Comparison of ENCODE assay signal across 9 cellular contexts in the genomic region with DNA sequence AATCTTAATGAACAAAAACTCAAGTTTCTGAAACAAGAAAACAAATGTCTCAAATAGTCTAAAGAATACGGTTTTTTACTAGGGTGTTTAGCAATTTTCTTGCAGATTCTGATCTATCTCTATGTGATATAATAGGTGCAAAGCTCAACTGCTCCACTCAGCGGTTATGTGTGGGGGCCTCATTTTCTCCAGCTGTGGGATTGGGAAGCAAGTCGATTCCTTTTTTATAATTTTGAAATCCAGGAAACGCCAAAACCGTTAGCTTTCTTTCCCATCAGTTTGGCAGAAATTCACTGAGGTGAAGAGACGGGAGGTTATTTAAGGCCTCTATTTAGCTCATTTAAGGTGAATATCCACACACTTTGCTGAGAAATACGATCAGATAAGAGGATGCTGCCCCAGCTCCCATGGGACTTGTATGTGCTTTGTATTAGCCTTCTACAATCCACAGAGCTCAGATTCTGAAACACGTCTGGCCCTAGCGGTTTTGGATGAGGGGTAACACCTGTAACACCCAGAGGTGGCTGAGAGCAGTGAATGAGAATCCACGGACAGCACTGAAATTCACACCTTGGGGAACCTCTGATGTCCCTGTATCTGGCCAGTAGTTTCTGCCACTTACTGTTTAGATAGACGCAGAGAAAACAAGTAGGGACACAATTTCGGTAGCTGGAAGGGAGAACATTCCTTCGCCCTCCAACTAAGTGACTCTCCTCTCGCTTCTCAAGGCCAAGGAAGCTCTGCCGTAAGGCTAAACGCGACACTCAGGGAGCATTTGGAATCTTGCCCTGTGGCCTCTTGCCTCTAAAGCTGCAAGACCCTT. TPM values are rescaled to one million over a fixed set of nuclear protein-coding genes. Genes with fewer than 3 reads are reported as not detected.
DNase-seq lines count a peak whose midpoint lies in the region; ATAC-seq and TF ChIP-seq lines count a peak whose summit lies in the region.
"Had no signal": no experiment of that assay in that cellular context is flagged by ENCODE, and none has a peak within 500 bp of the region (broad histone marks: within the 10 kb centered on the region; RNA-seq: fewer than 3 reads in every experiment).

No MANE protein-coding gene starts in this region.

- DNase-seq in GM04504 (ENCODE audit: low read depth) (peak; percentile 48), NCI-H82 (lab: John Stamatoyannopoulos, UW) (peak; percentile 84), esophagus squamous epithelium (lab: John Stamatoyannopoulos, UW) (no peak), skeletal muscle cell (ENCODE audit: low read depth) (peak; percentile 51), NCI-H128 (lab: John Stamatoyannopoulos, UW; ENCODE audit: unreplicated experiment) (no peak), NCI-H2196 treated with DMSO at 0.1 percent for 48 hours (lab: John Stamatoyannopoulos, UW; ENCODE audit: unreplicated experiment) (no peak)
- DNase-seq in stimulated activated naive CD4-positive, alpha-beta T cell treated with Interleukin-2 at 50 U/mL for 16 hours (lab: John Stamatoyannopoulos, UW): no peak

- no peaks in the 10 kb centered on the region for H3K27me3 ChIP-seq in esophagus squamous epithelium
- H3K27me3 ChIP-seq: tibial artery had no signal

- no peak for TF ChIP-seq POLR2A in esophagus squamous epithelium (IDR thresholded peaks at IDR 0.05)

- H3K4me3 ChIP-seq in esophagus squamous epithelium (no peak overlapping the region), skeletal muscle cell (ENCODE audit: low read depth, low read length) (no peak overlapping the region)
- H3K4me3 ChIP-seq: tibial artery had no signal

- H3K27ac ChIP-seq in esophagus squamous epithelium: peak overlapping the region in 3 of 4 donors; percentile 29 to 59 (median 35)
- H3K27ac ChIP-seq: tibial artery had no signal

- 49 to 58% methylated on average over 13 to 15 of the region's 17 CpGs for WGBS in esophagus squamous epithelium, 2 donors

- peaks cover 9 to 40% (median 12%) of the 10 kb centered on the region in 3 donors for H3K4me1 ChIP-seq in esophagus squamous epithelium

- ATAC-seq in GM21526 (IDR thresholded peaks at IDR 0.05; ENCODE audit: low FRiP score, unreplicated experiment): no peak

- intact Hi-C loops in esophagus squamous epithelium (cut with DNase I): no loop called here

- no peaks in the 10 kb centered on the region for H3K9me3 ChIP-seq in esophagus squamous epithelium
- H3K9me3 ChIP-seq: tibial artery had no signal

- H3K36me3 ChIP-seq in esophagus squamous epithelium: no peaks in the 10 kb centered on the region
- H3K36me3 ChIP-seq: tibial artery had no signal

- TF ChIP-seq CTCF in esophagus squamous epithelium (IDR thresholded peaks at IDR 0.05): peak in 4 of 6 experiments; percentile 10 to 32 (median 20)

RNA-seq across cellular contexts. Expression of gene BCAS4, which starts 6.6 kb away (rescaled TPM):
- total RNA-seq in esophagus squamous epithelium: 1 to 10 TPM in 1 of 4 donors, under 1 TPM in 3; 0.18 to 2.3 (median 0.54) TPM

RNA-seq across cellular contexts. Expression of gene PARD6B, which starts 56.9 kb away (rescaled TPM):
- 1 to 10 TPM; 4.7 to 6.5 (median 5.3) TPM for total RNA-seq in esophagus squamous epithelium

Comparison
In these comparisons a context has a peak if more than half of its experiments do, and no peak if none do; other contexts are left out.
1. DNase-seq: peak in GM04504 (single experiment), NCI-H82 (single experiment) and skeletal muscle cell (single experiment); none in esophagus squamous epithelium (single experiment), NCI-H128 (single experiment), stimulated activated naive CD4-positive, alpha-beta T cell treated with Interleukin-2 at 50 U/mL for 16 hours (single experiment) and NCI-H2196 treated with DMSO at 0.1 percent for 48 hours (single experiment).